8 cellular contexts compared by ENCODE assay signal in genomic region chr7:12210179-12211053, GRCh38. TPM values are rescaled to one million over a fixed set of nuclear protein-coding genes. Genes with fewer than 3 reads are reported as not detected.
DNase-seq lines count a peak whose midpoint lies in the region; ATAC-seq and TF ChIP-seq lines count a peak whose summit lies in the region.

No MANE protein-coding gene starts in this region.

- no peaks in the 10 kb centered on the region for H3K36me3 Mint-ChIP-seq in neural crest cell (ENCODE audit: low read depth)

- TF ChIP-seq CTCF in WI38 (IDR thresholded peaks at IDR 0.05; ENCODE audit: low read depth, low read length) (no peak), neural crest cell (conservative IDR thresholded peaks at IDR 0.05) (no peak)

- peaks cover 54% of the 10 kb centered on the region for H3K27me3 Mint-ChIP-seq in neural crest cell (ENCODE audit: low read depth)

- H3K27ac Mint-ChIP-seq in neural crest cell (ENCODE audit: unreplicated experiment) = peak overlapping the region; percentile 73

- peak overlapping the region; percentile 86 for H3K4me3 ChIP-seq in WI38 (ENCODE audit: low read depth, low read length)

- ATAC-seq in GM21367 (IDR thresholded peaks at IDR 0.05; ENCODE audit: unreplicated experiment) (peak; percentile 30), HG03521 (IDR thresholded peaks at IDR 0.05; ENCODE audit: unreplicated experiment) (peak; percentile 29)

- no peaks in the 10 kb centered on the region for H3K9me3 Mint-ChIP-seq in neural crest cell

- H3K4me3 Mint-ChIP-seq in neural crest cell = peak overlapping the region; percentile 94

- DNase-seq in NCI-H146 (lab: John Stamatoyannopoulos, UW) = peak; percentile 64
- no peak for DNase-seq in NCI-H146 treated with DMSO at 0.1 percent for 48 hours (lab: John Stamatoyannopoulos, UW; ENCODE audit: unreplicated experiment)
- peak; percentile 16 for DNase-seq in fibroblast of peridontal ligament (ENCODE audit: extremely low read depth)
- no peak for DNase-seq in neural crest cell (ENCODE audit: low read depth, low spot score)
- DNase-seq in effector CD4-positive, alpha-beta T cell = no peak

- H3K4me1 Mint-ChIP-seq in neural crest cell = peaks cover 23% of the 10 kb centered on the region

RNA-seq across cellular contexts. Expression of gene TMEM106B, which starts 0.7 kb away (rescaled TPM):
- total RNA-seq in neural crest cell = 31.8 and 35.0 TPM in 2 replicates

Comparison
In these comparisons a context has a peak if more than half of its experiments do, and no peak if none do; other contexts are left out.
1. DNase-seq: peak in NCI-H146 (single experiment) and fibroblast of peridontal ligament (single experiment); none in NCI-H146 treated with DMSO at 0.1 percent for 48 hours (single experiment), neural crest cell (single experiment) and effector CD4-positive, alpha-beta T cell (single experiment).